Comparison of ENCODE assay signal across 16 cellular contexts in the genomic region with DNA sequence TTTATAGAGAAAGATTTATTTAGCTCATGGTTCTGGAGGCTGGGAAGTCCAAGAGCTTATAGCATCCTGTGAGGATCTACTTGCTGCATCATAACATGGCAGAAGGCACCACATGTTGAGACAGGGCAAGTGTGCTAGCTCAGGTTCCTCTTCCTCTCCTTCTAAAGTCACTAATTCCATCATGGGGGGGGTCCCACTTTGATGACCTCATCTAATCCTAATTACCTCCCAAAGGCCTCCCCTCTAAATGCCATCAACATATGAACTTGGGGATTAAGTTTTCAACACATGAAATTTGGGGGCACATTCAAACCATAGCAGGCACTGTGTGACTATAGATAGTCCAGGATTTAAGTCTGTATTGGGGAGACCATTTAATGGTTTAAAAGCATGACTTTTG.
A peak's percentile ranks its signal among the peaks of the same experiment; 100 is the strongest.
DNase-seq lines count a peak whose midpoint lies in the region; ATAC-seq lines count a peak whose summit lies in the region.
"Had no signal": no experiment of that assay in that cellular context is flagged by ENCODE, and none has a peak within 500 bp of the region (broad histone marks: within the 10 kb centered on the region; RNA-seq: fewer than 3 reads in every experiment).

No MANE protein-coding gene starts in this region.

- no peaks in the 10 kb centered on the region for H3K79me2 ChIP-seq in trophoblast cell (ENCODE audit: control insufficient read depth, insufficient read depth, low read length, poor library complexity)

- H3K4me1 ChIP-seq in SJCRH30 (peaks cover 31% of the 10 kb centered on the region), trophoblast cell (ENCODE audit: control insufficient read depth in 1 of 2, insufficient read depth in 2 of 2, low read length in 2 of 2) (peaks cover 19 to 26% of the 10 kb centered on the region in 2 experiments)
- H3K4me1 ChIP-seq: Caco-2 had no signal

- no peak overlapping the region for H4K12ac ChIP-seq in trophoblast cell (ENCODE audit: low read depth, low read length)

- no peak overlapping the region for H3K23ac ChIP-seq in trophoblast cell (ENCODE audit: low read length)

- DNase-seq in NCI-H82 (lab: John Stamatoyannopoulos, UW) (peak; percentile 28), NCI-H82 treated with DMSO at 0.1 percent for 48 hours (lab: John Stamatoyannopoulos, UW; ENCODE audit: unreplicated experiment) (no peak), SJCRH30 (peak; percentile 68 to 73), trophoblast cell (no peak)
- DNase-seq: AML-193; Caco-2; Calu3; CD4-positive, alpha-beta T cell; CD8-positive, alpha-beta T cell; DMS79 treated with DMSO at 0.1 percent for 48 hours; GF-D8 had no signal

- H3K27me3 ChIP-seq in SJCRH30 (no peaks in the 10 kb centered on the region), trophoblast cell (ENCODE audit: insufficient read depth, low read length) (no peaks in the 10 kb centered on the region)
- H3K27me3 ChIP-seq: BLaER1 treated with 17β-estradiol and CSF1 and Interleukin-3, amounts not matched to agents 10 nM and 100 nM had no signal

- no peak overlapping the region for H2BK5ac ChIP-seq in trophoblast cell (ENCODE audit: low read depth, low read length, poor library complexity)

- no peak overlapping the region for H4K91ac ChIP-seq in trophoblast cell (ENCODE audit: low read depth, low read length)

- H3K18ac ChIP-seq in trophoblast cell (ENCODE audit: low read length): no peak overlapping the region

- H3K4me3 ChIP-seq in SJCRH30 (no peak overlapping the region), trophoblast cell (ENCODE audit: low read depth, low read length) (no peak overlapping the region)
- H3K4me3 ChIP-seq: A549; BLaER1 treated with 17β-estradiol and CSF1 and Interleukin-3, amounts not matched to agents 10 nM and 100 nM had no signal

- peak overlapping the region; percentile 40 for H3K27ac ChIP-seq in SJCRH30
- H3K27ac ChIP-seq in trophoblast cell (ENCODE audit: low read depth, low read length): no peak overlapping the region
- H3K27ac ChIP-seq: 22Rv1; A549; BLaER1 treated with 17β-estradiol and CSF1 and Interleukin-3, amounts not matched to agents 10 nM and 100 nM; C4-2B had no signal

- no peak overlapping the region for H2AFZ ChIP-seq in trophoblast cell (ENCODE audit: insufficient read depth, low read length, poor library complexity)

- no peaks in the 10 kb centered on the region for H3K36me3 ChIP-seq in SJCRH30
- H3K36me3 ChIP-seq in trophoblast cell (ENCODE audit: control insufficient read depth in 1 of 2, insufficient read depth in 2 of 2, low read length in 2 of 2): no peaks in the 10 kb centered on the region
- H3K36me3 ChIP-seq: BLaER1 treated with 17β-estradiol and CSF1 and Interleukin-3, amounts not matched to agents 10 nM and 100 nM had no signal

- H2BK120ac ChIP-seq in trophoblast cell (ENCODE audit: insufficient read depth, low read length, poor library complexity): no peak overlapping the region

- H2AK5ac ChIP-seq in trophoblast cell (ENCODE audit: low read length): no peak overlapping the region

- H2BK12ac ChIP-seq in trophoblast cell (ENCODE audit: low read length): peak overlapping the region; percentile 24

- ATAC-seq in GM18870 (IDR thresholded peaks at IDR 0.05; ENCODE audit: unreplicated experiment): no peak
- ATAC-seq: A549; CD8-positive, alpha-beta T cell had no signal

- H3K9me3 ChIP-seq in SJCRH30 (replicated peaks) (no peaks in the 10 kb centered on the region), trophoblast cell (ENCODE audit: insufficient read depth, low read depth, low read length) (no peaks in the 10 kb centered on the region)
- H3K9me3 ChIP-seq: Caco-2 had no signal

- peaks cover 20% of the 10 kb centered on the region for H3K79me1 ChIP-seq in trophoblast cell (ENCODE audit: low read length)

- H3K4ac ChIP-seq in trophoblast cell (ENCODE audit: low read depth, low read length): no peak overlapping the region

- H3K4me2 ChIP-seq in trophoblast cell (ENCODE audit: low read length): no peak overlapping the region
- H3K4me2 ChIP-seq: A549 had no signal

- H3K14ac ChIP-seq in trophoblast cell (ENCODE audit: low read length): no peak overlapping the region

- no peak overlapping the region for H4K8ac ChIP-seq in trophoblast cell (ENCODE audit: low read depth, low read length)

- no peak overlapping the region for H3K9ac ChIP-seq in trophoblast cell (ENCODE audit: low read length)
- H3K9ac ChIP-seq: BLaER1 treated with 17β-estradiol and CSF1 and Interleukin-3, amounts not matched to agents 10 nM and 100 nM had no signal

Comparison
In these comparisons a context has a peak if more than half of its experiments do, and no peak if none do; other contexts are left out.
1. DNase-seq: peak in NCI-H82 (single experiment) and SJCRH30 (2 of 2); none in NCI-H82 treated with DMSO at 0.1 percent for 48 hours (single experiment) and trophoblast cell (0 of 2).